8 cellular contexts compared by ENCODE assay signal in the genomic region with DNA sequence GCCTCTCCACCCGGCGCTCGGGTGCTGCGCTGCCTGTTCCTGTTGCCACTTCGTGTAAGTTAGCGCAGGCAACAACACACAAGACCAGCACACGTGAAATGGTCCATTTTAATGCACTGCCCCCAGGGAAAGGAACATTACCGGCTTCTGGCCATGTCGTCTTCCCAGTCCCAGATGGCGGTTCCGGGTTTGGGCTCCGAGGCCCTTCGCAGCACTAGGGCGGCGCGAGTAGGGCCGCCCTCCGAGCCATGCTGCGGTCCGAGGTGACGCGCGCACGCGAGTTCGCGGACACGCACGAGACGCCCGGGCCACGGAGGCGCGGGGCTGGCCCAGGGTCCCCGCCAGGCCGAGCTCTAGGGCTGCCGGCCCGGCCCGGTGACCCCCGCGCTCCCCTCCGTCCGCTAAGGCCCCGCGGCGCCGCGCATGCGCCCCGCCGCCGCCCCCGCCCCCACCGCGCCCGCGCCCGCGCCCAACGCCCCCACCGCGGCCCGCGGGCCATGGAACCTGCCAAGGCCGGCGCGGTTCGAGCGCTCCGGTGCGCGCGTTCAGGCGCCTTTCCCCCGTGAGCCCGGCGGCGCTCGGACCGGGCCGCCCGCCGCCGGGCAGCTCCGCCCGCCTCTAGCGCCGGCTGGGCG. TPM values are rescaled to one million over a fixed set of nuclear protein-coding genes. Genes with fewer than 3 reads are reported as not detected.
DNase-seq lines count a peak whose midpoint lies in the region; ATAC-seq and TF ChIP-seq lines count a peak whose summit lies in the region.

No MANE protein-coding gene starts in this region.

- H3K9me3 ChIP-seq in liver (ENCODE audit: control insufficient read depth in 4 of 4, low read length in 3 of 4) = no peaks in the 10 kb centered on the region

- peak; percentile 75 for DNase-seq in DMS 273 (lab: John Stamatoyannopoulos, UW; ENCODE audit: unreplicated experiment)
- no peak for DNase-seq in DMS 273 treated with DMSO at 0.1 percent for 48 hours (lab: John Stamatoyannopoulos, UW)
- peak; percentile 43 for DNase-seq in NCI-H1048 (lab: John Stamatoyannopoulos, UW)
- peak; percentile 64 for DNase-seq in activated CD4-positive, alpha-beta T cell treated with anti-CD3 and anti-CD28 coated beads for 48 hours
- no peak for DNase-seq in coronary artery (ENCODE audit: low spot score)
- peak; percentile 55 to 61 for DNase-seq in stimulated activated CD4-positive, alpha-beta T cell treated with anti-CD3 and anti-CD28 coated beads, Interleukin-4, amount 100 ng/mL, for 4 hours

- no peaks in the 10 kb centered on the region for H3K27me3 ChIP-seq in liver (ENCODE audit: control insufficient read depth in 4 of 4, insufficient read depth in 4 of 4, low read length in 3 of 4)

- no peak for TF ChIP-seq CTCF in coronary artery (IDR thresholded peaks at IDR 0.05)
- no peak for TF ChIP-seq CTCF in liver (IDR thresholded peaks at IDR 0.05; ENCODE audit: low read depth, low read length, missing input control)

- TF ChIP-seq RAD21 in liver (IDR thresholded peaks at IDR 0.05) = no peak

- under 1% methylated on average over 89 of the region's 89 CpGs for WGBS in liver

- no peaks in the 10 kb centered on the region for H3K36me3 ChIP-seq in liver (ENCODE audit: control insufficient read depth in 4 of 4, insufficient read depth in 3 of 4, low read depth in 1 of 4, low read length in 3 of 4)

- H3K4me3 ChIP-seq in coronary artery (peak overlapping the region; percentile 88), liver (ENCODE audit: low read depth in 1 of 3, low read length in 3 of 3) (peak overlapping the region; percentile 67 to 97 (median 92))

- peaks cover 2 to 21% (median 16%) of the 10 kb centered on the region in 4 donors for H3K4me1 ChIP-seq in liver (ENCODE audit: control insufficient read depth in 4 of 4, insufficient read depth in 4 of 4, low read length in 3 of 4)

- H3K27ac ChIP-seq in coronary artery = peak overlapping the region; percentile 85 to 98
- H3K27ac ChIP-seq in liver (ENCODE audit: low read depth in 1 of 2, low read length in 2 of 2) = peak overlapping the region; percentile 94 to 95

- peak overlapping the region; percentile 85 to 86 for H3K9ac ChIP-seq in liver (ENCODE audit: low read depth in 1 of 2, low read length in 2 of 2)

- peak; percentile 39 for ATAC-seq in HG02571 (IDR thresholded peaks at IDR 0.05; ENCODE audit: unreplicated experiment)

TF ChIP-seq in liver, 16 proteins besides CTCF, POLR2A, EP300 and RAD21:
- TF ChIP-seq YY1 (IDR thresholded peaks at IDR 0.05) (peak; percentile 60), FOXA1 (IDR thresholded peaks at IDR 0.05) (no peak)

RNA-seq across cellular contexts. Expression of a gene that starts 0.4 kb away (rescaled TPM):
- 1 to 10 TPM; 6.5 to 8.2 TPM for total RNA-seq in liver
- 1 to 10 TPM in 1 of 2 donors, under 1 TPM in 1; 0.83 to 3.6 TPM for polyA plus RNA-seq in liver

Comparison
In these comparisons a context has a peak if more than half of its experiments do, and no peak if none do; other contexts are left out.
1. DNase-seq: peak in DMS 273 (single experiment), NCI-H1048 (single experiment), activated CD4-positive, alpha-beta T cell treated with anti-CD3 and anti-CD28 coated beads for 48 hours (single experiment) and stimulated activated CD4-positive, alpha-beta T cell treated with anti-CD3 and anti-CD28 coated beads, Interleukin-4, amount 100 ng/mL, for 4 hours (2 of 2); none in DMS 273 treated with DMSO at 0.1 percent for 48 hours (single experiment) and coronary artery (single experiment).